8 cellular contexts compared by ENCODE assay signal in the genomic region with DNA sequence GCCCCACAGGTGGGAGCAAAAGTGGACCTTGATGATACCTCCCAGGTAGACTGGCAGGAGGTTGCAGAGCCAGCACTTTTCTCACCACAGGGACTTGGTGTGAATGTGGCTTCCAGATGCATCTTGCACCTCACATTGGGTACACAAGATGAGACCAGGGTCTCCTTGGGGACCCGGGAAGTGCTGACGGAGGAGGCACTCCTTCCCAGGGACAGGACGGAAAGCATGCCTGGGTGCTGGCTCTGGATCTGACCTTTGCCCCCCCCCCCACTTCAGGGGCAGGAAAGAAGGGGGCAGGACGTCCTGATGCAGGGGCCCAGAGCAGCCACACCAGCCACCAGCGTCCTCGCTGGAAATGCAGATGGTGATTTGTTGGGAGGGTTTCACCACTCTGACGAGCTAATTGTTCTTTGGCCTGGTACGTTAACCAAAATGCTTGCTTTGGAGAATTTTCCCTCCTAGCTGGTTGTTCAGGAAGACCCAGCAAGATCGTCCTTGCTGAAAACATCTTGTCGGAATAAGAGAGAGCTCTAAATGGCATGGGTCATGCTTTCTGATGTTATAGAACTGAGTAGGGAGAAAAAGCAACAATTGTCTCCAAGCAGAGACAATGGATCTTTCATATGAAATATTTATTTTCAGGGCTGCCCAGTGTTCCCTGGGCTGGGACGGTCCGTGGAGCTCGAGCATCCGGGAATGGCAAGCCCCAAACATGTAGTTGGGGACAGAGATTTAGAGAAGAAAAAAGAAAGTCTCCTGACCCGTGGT.
DNase-seq lines count a peak whose midpoint lies in the region; ATAC-seq and TF ChIP-seq lines count a peak whose summit lies in the region.

No MANE protein-coding gene starts in this region.

- peaks cover 91% of the 10 kb centered on the region for H3K79me2 ChIP-seq in PC-3 (ENCODE audit: low read length)

- H2AFZ ChIP-seq in PC-3 (ENCODE audit: low read length) = no peak overlapping the region

- no peak for TF ChIP-seq CTCF in 22Rv1 (IDR thresholded peaks at IDR 0.05)
- TF ChIP-seq CTCF in PC-3 (conservative IDR thresholded peaks at IDR 0.05; ENCODE audit: low read depth, low read length) = no peak
- TF ChIP-seq CTCF in GM10266 (IDR thresholded peaks at IDR 0.05; ENCODE audit: control insufficient read depth, insufficient read depth, low read depth, missing control alignments) = no peak

- peaks cover 4% of the 10 kb centered on the region for H3F3A ChIP-seq in PC-3 (ENCODE audit: low read length, unreplicated experiment)

- peak overlapping the region; percentile 94 for H3K4me3 ChIP-seq in PC-3 (ENCODE audit: low read length)
- H3K4me3 ChIP-seq in esophagus (ENCODE audit: low read depth in 1 of 2, low read length in 2 of 2) = peak overlapping the region; percentile 31 to 67

- H3K27me3 ChIP-seq in PC-3 (ENCODE audit: low read length) (no peaks in the 10 kb centered on the region), esophagus (ENCODE audit: control insufficient read depth in 1 of 2, insufficient read depth in 2 of 2, low read length in 2 of 2) (no peaks in the 10 kb centered on the region)

- DNase-seq in PC-3 (no peak), myocyte (ENCODE audit: low read depth) (peak; percentile 46), NCI-H1436 treated with DMSO at 0.1 percent for 48 hours (lab: John Stamatoyannopoulos, UW) (no peak), C1 segment of cervical spinal cord (lab: John Stamatoyannopoulos, UW) (no peak), GM10266 (ENCODE audit: extremely low spot score) (no peak)

- POLR2A ChIA-PET in PC-3 (lab: Charles Lee; ENCODE audit: unreplicated experiment) = interaction anchor here (0.7 kb wide), 1 partner anchor 358 kb away, joined by 3 read pairs; no protein-coding TSS in a partner anchor

- 18 to 31% methylated on average over 15 of the region's 15 CpGs for WGBS in esophagus, 2 donors

- no peak for ATAC-seq in PC-3
- no peak for ATAC-seq in GM18909 (IDR thresholded peaks at IDR 0.05; ENCODE audit: poor library complexity, unreplicated experiment)

- peak overlapping the region; percentile 99 for H3K9ac ChIP-seq in PC-3 (ENCODE audit: low read length)

- BruUV-seq in PC-3 (replicated peaks; lab: Mats Ljungman, UMichigan) = no TSS peak

- H3K36me3 ChIP-seq in PC-3 (ENCODE audit: low read depth, low read length) (peaks cover 47% of the 10 kb centered on the region), esophagus (ENCODE audit: control insufficient read depth in 2 of 2, insufficient read depth in 2 of 2, low read length in 1 of 2) (peaks cover 0 to 13% of the 10 kb centered on the region in 2 donors)

- CTCF ChIA-PET in PC-3 (lab: Charles Lee) = no interaction called here

- H3K9me2 ChIP-seq in PC-3 (replicated peaks; ENCODE audit: low read length) = no peaks in the 10 kb centered on the region

- peaks cover 29% of the 10 kb centered on the region for H3K4me1 ChIP-seq in PC-3 (ENCODE audit: insufficient read depth, low read length)
- peaks cover 17 to 31% of the 10 kb centered on the region in 2 donors for H3K4me1 ChIP-seq in esophagus (ENCODE audit: control insufficient read depth in 2 of 2, insufficient read depth in 2 of 2, low read length in 1 of 2)

- peak overlapping the region; percentile 100 for H3K4me2 ChIP-seq in PC-3 (ENCODE audit: low read length)

- intact Hi-C loops in PC-3 (cut with micrococcal nuclease) = no loop called here

- no peaks in the 10 kb centered on the region for H3K9me3 ChIP-seq in PC-3 (ENCODE audit: low read length)
- H3K9me3 ChIP-seq in esophagus (ENCODE audit: control insufficient read depth in 2 of 2, insufficient read depth in 1 of 2, low read depth in 1 of 2, low read length in 1 of 2) = no peaks in the 10 kb centered on the region

- H4K20me1 ChIP-seq in PC-3 (ENCODE audit: low read length) = peaks cover 34% of the 10 kb centered on the region

- H3K27ac ChIP-seq in 22Rv1 = peak overlapping the region; percentile 100
- H3K27ac ChIP-seq in PC-3 (ENCODE audit: low read length) = peak overlapping the region; percentile 99
- H3K27ac ChIP-seq in esophagus (ENCODE audit: low read depth in 2 of 2, low read length in 1 of 2) = peak overlapping the region; percentile 92 to 96
